In the genomic region with DNA sequence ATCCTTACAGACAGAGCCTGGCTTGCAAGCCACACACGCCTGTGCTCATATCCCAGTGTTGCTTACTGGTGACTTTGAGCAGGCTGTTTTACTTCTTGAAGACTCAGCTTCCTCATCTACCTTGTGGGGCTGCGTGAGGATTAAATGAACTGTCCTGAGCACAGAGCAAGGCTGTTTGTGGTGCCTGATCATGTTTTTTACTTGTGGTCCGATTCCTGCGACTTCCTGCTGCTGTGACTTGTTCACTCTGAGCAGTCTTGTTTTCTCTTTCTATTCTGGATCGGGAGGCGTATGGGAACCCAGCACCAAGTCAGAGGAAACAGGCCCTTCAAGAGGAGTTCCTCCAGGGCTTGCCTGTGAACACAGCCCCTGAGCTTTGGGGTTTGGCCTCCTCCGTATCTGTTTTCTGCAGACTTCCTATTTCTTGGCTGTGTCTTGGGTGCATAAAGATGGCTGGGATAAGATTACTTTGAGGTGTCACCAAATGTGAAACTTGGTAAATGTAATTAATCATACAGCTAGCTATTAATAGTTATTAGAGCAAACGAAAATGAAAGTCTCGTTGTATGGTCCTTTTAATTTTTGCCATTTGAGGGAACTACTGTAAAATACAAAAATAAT, we compare ENCODE assay signal across 8 cellular contexts.
DNase-seq lines count a peak whose midpoint lies in the region; ATAC-seq and TF ChIP-seq lines count a peak whose summit lies in the region.

No MANE protein-coding gene starts in this region.

- H3K36me3 Mint-ChIP-seq in GM23338 (ENCODE audit: low read depth) = peaks cover 64% of the 10 kb centered on the region

- peaks cover 29% of the 10 kb centered on the region for H3K27me3 Mint-ChIP-seq in GM23338 (ENCODE audit: insufficient read depth, low read depth, poor library complexity)

- H2AFZ ChIP-seq in GM23338 = no peak overlapping the region
- H2AFZ ChIP-seq in OCI-LY1 (ENCODE audit: low read length) = no peak overlapping the region

- H3K9me3 Mint-ChIP-seq in GM23338 = no peaks in the 10 kb centered on the region

- H3K4me1 ChIP-seq in GM23338 (ENCODE audit: insufficient read depth) (0 out of 2 replicates have a peak, but pooled peaks cover 1% of the 10 kb centered on the region), OCI-LY1 (ENCODE audit: insufficient read depth, low read length, severe bottlenecking) (peaks cover 16% of the 10 kb centered on the region), left ventricle myocardium inferior (peaks cover 42% of the 10 kb centered on the region), urinary bladder (ENCODE audit: insufficient read depth) (no peaks in the 10 kb centered on the region)
- no peaks in the 10 kb centered on the region for H3K4me1 ChIP-seq in effector memory CD4-positive, alpha-beta T cell (ENCODE audit: control insufficient read depth, insufficient read depth, low read length, poor library complexity, severe bottlenecking)

- H3K4me3 ChIP-seq in GM23338 (no peak overlapping the region), OCI-LY1 (ENCODE audit: low read depth, low read length, poor library complexity, severe bottlenecking) (peak overlapping the region; percentile 13), left ventricle myocardium inferior (peak overlapping the region; percentile 37), urinary bladder (ENCODE audit: low read depth, low read length) (no peak overlapping the region)
- H3K4me3 ChIP-seq in effector memory CD4-positive, alpha-beta T cell (ENCODE audit: insufficient read depth, low read depth, low read length, poor library complexity, severe bottlenecking) = no peak overlapping the region

- peak overlapping the region; percentile 23; the same call in 1 of the 2 replicates for H3K9ac ChIP-seq in OCI-LY1 (ENCODE audit: low read length)

- H4K20me1 ChIP-seq in GM23338 (replicated peaks; ENCODE audit: insufficient read depth) (peaks cover 16% of the 10 kb centered on the region), OCI-LY1 (ENCODE audit: insufficient read depth, low read length) (no peaks in the 10 kb centered on the region)

- peak overlapping the region; percentile 19; the same call in 1 of the 2 replicates for H3K27ac Mint-ChIP-seq in GM23338

- intact Hi-C loops in left ventricle myocardium inferior (cut with micrococcal nuclease) = no loop called here

- no peak overlapping the region for H3K4me2 ChIP-seq in GM23338
- H3K4me2 ChIP-seq in OCI-LY1 (ENCODE audit: low read length) = peak overlapping the region; percentile 49

- TF ChIP-seq CTCF in GM23338 (conservative IDR thresholded peaks at IDR 0.05; ENCODE audit: low read depth in 2 of 2) = no peak
- no peak for TF ChIP-seq CTCF in OCI-LY1 (IDR thresholded peaks at IDR 0.05; ENCODE audit: low read length)
- no peak for TF ChIP-seq CTCF in left ventricle myocardium inferior (IDR thresholded peaks at IDR 0.05; ENCODE audit: borderline replicate concordance)
- TF ChIP-seq CTCF in omental fat pad (IDR thresholded peaks at IDR 0.05) = no peak

- DNase-seq in GM23338 (ENCODE audit: low spot score) (no peak), left ventricle myocardium inferior (no peak), omental fat pad (ENCODE audit: low spot score) (no peak)
- DNase-seq in stimulated activated CD4-positive, alpha-beta T cell treated with anti-CD3 and anti-CD28 coated beads, Interleukin-2, amount 100 ng/mL, for 24 hours = no peak
- DNase-seq in effector memory CD4-positive, alpha-beta T cell = no peak

- peaks cover 26% of the 10 kb centered on the region for H3K4me1 Mint-ChIP-seq in GM23338

- no peak for ATAC-seq in GM23338
- no peak for ATAC-seq in omental fat pad (ENCODE audit: low FRiP score)

- peaks cover 12% of the 10 kb centered on the region for H3K79me2 ChIP-seq in GM23338 (replicated peaks; ENCODE audit: insufficient read depth)
- no peaks in the 10 kb centered on the region for H3K79me2 ChIP-seq in OCI-LY1 (ENCODE audit: insufficient read depth, low read length)

- WGBS in urinary bladder = 26% methylated on average over 9 of the region's 9 CpGs

- no peak overlapping the region for H3K4me3 Mint-ChIP-seq in GM23338

- H3K9me2 ChIP-seq in GM23338 (ENCODE audit: insufficient read depth) = no peaks in the 10 kb centered on the region
- no peaks in the 10 kb centered on the region for H3K9me2 ChIP-seq in OCI-LY1 (ENCODE audit: low read depth, low read length)

- TF ChIP-seq POLR2A in GM18526 (IDR thresholded peaks at IDR 0.05; ENCODE audit: extremely low read depth, insufficient read length) = peak; percentile 15

- H3K36me3 ChIP-seq in GM23338 (ENCODE audit: insufficient read depth) = peaks cover 4% of the 10 kb centered on the region; the same call in 1 of the 2 replicates
- H3K36me3 ChIP-seq in OCI-LY1 (ENCODE audit: insufficient read depth, low read length) = peaks cover 29% of the 10 kb centered on the region
- H3K36me3 ChIP-seq in left ventricle myocardium inferior = peaks cover 17% of the 10 kb centered on the region
- no peaks in the 10 kb centered on the region for H3K36me3 ChIP-seq in urinary bladder (ENCODE audit: insufficient read depth)
- H3K36me3 ChIP-seq in effector memory CD4-positive, alpha-beta T cell (ENCODE audit: control insufficient read depth, insufficient read depth, low read length) = peaks cover 22% of the 10 kb centered on the region

- H3F3A ChIP-seq in GM23338 (replicated peaks; ENCODE audit: low read depth) (no peaks in the 10 kb centered on the region), OCI-LY1 (ENCODE audit: insufficient read depth, low read length) (no peaks in the 10 kb centered on the region)

- H3K9me3 ChIP-seq in OCI-LY1 (ENCODE audit: low read length) (no peaks in the 10 kb centered on the region), left ventricle myocardium inferior (replicated peaks) (peaks cover 6% of the 10 kb centered on the region)
- H3K9me3 ChIP-seq in effector memory CD4-positive, alpha-beta T cell (ENCODE audit: control insufficient read depth, low read length) = no peaks in the 10 kb centered on the region

- H3K27ac ChIP-seq in GM23338 (ENCODE audit: low read depth) = peak overlapping the region; percentile 24; the same call in 1 of the 2 replicates
- peak overlapping the region; percentile 31 for H3K27ac ChIP-seq in OCI-LY1 (ENCODE audit: low read depth, low read length, poor library complexity, severe bottlenecking)
- peak overlapping the region; percentile 57 for H3K27ac ChIP-seq in left ventricle myocardium inferior (replicated peaks)
- peak overlapping the region; percentile 30 for H3K27ac ChIP-seq in urinary bladder (ENCODE audit: low read depth)
- H3K27ac ChIP-seq in effector memory CD4-positive, alpha-beta T cell (ENCODE audit: insufficient read depth, low read length, poor library complexity, severe bottlenecking) = no peak overlapping the region

- no peaks in the 10 kb centered on the region for H3K27me3 ChIP-seq in GM23338 (ENCODE audit: insufficient read depth)
- H3K27me3 ChIP-seq in OCI-LY1 (ENCODE audit: insufficient read depth, low read length) = no peaks in the 10 kb centered on the region
- no peaks in the 10 kb centered on the region for H3K27me3 ChIP-seq in left ventricle myocardium inferior (ENCODE audit: low read depth)
- H3K27me3 ChIP-seq in effector memory CD4-positive, alpha-beta T cell (replicated peaks; ENCODE audit: control insufficient read depth, insufficient read depth, low read length, poor library complexity, severe bottlenecking) = no peaks in the 10 kb centered on the region

TF ChIP-seq in GM23338, 12 proteins besides CTCF, POLR2A, EP300 and RAD21 (continues in another document):
- TF ChIP-seq, protein P1, sequence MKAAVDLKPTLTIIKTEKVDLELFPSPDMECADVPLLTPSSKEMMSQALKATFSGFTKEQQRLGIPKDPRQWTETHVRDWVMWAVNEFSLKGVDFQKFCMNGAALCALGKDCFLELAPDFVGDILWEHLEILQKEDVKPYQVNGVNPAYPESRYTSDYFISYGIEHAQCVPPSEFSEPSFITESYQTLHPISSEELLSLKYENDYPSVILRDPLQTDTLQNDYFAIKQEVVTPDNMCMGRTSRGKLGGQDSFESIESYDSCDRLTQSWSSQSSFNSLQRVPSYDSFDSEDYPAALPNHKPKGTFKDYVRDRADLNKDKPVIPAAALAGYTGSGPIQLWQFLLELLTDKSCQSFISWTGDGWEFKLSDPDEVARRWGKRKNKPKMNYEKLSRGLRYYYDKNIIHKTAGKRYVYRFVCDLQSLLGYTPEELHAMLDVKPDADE (IDR thresholded peaks at IDR 0.05) = no peak
- TF ChIP-seq ZNF331 (CRISPR knock-in tag; IDR thresholded peaks at IDR 0.05; ENCODE audit: low read depth) (no peak), JUNB (IDR thresholded peaks at IDR 0.05; ENCODE audit: unreplicated experiment) (no peak), POLR2AphosphoS5 (IDR thresholded peaks at IDR 0.05; ENCODE audit: low read depth) (no peak), ZNF114 (CRISPR knock-in tag; IDR thresholded peaks at IDR 0.05) (no peak), EZH2phosphoT487 (IDR thresholded peaks at IDR 0.05; ENCODE audit: unreplicated experiment) (no peak), CREB1 (CRISPR knock-in tag; IDR thresholded peaks at IDR 0.05; ENCODE audit: low read depth) (no peak), NANOG (IDR thresholded peaks at IDR 0.05; ENCODE audit: borderline replicate concordance) (no peak), EZH2 (IDR thresholded peaks at IDR 0.05; ENCODE audit: low read depth, unreplicated experiment) (no peak)
- TF ChIP-seq, protein P2, sequence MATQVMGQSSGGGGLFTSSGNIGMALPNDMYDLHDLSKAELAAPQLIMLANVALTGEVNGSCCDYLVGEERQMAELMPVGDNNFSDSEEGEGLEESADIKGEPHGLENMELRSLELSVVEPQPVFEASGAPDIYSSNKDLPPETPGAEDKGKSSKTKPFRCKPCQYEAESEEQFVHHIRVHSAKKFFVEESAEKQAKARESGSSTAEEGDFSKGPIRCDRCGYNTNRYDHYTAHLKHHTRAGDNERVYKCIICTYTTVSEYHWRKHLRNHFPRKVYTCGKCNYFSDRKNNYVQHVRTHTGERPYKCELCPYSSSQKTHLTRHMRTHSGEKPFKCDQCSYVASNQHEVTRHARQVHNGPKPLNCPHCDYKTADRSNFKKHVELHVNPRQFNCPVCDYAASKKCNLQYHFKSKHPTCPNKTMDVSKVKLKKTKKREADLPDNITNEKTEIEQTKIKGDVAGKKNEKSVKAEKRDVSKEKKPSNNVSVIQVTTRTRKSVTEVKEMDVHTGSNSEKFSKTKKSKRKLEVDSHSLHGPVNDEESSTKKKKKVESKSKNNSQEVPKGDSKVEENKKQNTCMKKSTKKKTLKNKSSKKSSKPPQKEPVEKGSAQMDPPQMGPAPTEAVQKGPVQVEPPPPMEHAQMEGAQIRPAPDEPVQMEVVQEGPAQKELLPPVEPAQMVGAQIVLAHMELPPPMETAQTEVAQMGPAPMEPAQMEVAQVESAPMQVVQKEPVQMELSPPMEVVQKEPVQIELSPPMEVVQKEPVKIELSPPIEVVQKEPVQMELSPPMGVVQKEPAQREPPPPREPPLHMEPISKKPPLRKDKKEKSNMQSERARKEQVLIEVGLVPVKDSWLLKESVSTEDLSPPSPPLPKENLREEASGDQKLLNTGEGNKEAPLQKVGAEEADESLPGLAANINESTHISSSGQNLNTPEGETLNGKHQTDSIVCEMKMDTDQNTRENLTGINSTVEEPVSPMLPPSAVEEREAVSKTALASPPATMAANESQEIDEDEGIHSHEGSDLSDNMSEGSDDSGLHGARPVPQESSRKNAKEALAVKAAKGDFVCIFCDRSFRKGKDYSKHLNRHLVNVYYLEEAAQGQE (IDR thresholded peaks at IDR 0.05; ENCODE audit: unreplicated experiment) = no peak

Comparison
In these comparisons a context has a peak if more than half of its experiments do, and no peak if none do; other contexts are left out.
1. H3K4me3 ChIP-seq: peak in OCI-LY1 (single experiment) and left ventricle myocardium inferior (single experiment); none in GM23338 (single experiment), urinary bladder (single experiment) and effector memory CD4-positive, alpha-beta T cell (single experiment).